1 cellular context compared by ENCODE assay signal in the genomic region with DNA sequence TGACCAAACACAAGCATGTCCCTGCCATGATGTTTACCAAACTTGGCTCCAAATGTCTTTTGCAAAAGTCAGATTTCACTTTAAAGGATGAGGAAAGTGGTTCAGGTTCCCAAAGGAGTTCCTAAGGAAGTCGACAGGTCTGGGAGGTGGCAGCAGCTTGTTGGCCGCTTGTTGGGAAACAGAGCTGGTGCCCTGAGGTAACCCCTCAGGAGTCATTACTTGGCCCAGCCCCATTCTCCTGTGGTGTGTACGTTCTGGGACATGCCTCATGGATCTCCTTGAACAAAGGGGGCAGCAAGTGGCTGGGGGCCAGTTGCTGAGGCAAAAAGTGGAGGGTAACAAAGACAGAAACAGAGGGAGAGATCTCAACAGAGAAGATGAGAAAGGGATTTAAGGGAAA.
TF ChIP-seq lines count a peak whose summit lies in the region.

No MANE protein-coding gene starts in this region.

TF ChIP-seq in SK-N-SH, 30 proteins besides CTCF, POLR2A, EP300 and RAD21 (continued from another document):
- TF ChIP-seq, protein P1, sequence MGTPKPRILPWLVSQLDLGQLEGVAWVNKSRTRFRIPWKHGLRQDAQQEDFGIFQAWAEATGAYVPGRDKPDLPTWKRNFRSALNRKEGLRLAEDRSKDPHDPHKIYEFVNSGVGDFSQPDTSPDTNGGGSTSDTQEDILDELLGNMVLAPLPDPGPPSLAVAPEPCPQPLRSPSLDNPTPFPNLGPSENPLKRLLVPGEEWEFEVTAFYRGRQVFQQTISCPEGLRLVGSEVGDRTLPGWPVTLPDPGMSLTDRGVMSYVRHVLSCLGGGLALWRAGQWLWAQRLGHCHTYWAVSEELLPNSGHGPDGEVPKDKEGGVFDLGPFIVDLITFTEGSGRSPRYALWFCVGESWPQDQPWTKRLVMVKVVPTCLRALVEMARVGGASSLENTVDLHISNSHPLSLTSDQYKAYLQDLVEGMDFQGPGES (IDR thresholded peaks at IDR 0.05; ENCODE audit: low read depth, low read length) = no peak
- TF ChIP-seq ELF1 (IDR thresholded peaks at IDR 0.05) = no peak
- no peak for TF ChIP-seq JUND (IDR thresholded peaks at IDR 0.05)
- TF ChIP-seq SIN3A (IDR thresholded peaks at IDR 0.05; ENCODE audit: borderline replicate concordance, low read depth, low read length) = no peak
- no peak for TF ChIP-seq GATA2 (CRISPR knock-in tag; IDR thresholded peaks at IDR 0.05)
- TF ChIP-seq MEF2A (IDR thresholded peaks at IDR 0.05; ENCODE audit: borderline replicate concordance, low read depth) = no peak
- no peak for TF ChIP-seq TAF1 (IDR thresholded peaks at IDR 0.05; ENCODE audit: borderline replicate concordance, low read depth, low read length)
- TF ChIP-seq, protein P2, sequence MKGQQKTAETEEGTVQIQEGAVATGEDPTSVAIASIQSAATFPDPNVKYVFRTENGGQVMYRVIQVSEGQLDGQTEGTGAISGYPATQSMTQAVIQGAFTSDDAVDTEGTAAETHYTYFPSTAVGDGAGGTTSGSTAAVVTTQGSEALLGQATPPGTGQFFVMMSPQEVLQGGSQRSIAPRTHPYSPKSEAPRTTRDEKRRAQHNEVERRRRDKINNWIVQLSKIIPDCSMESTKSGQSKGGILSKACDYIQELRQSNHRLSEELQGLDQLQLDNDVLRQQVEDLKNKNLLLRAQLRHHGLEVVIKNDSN (IDR thresholded peaks at IDR 0.05; ENCODE audit: borderline replicate concordance, low read depth) = no peak
- no peak for TF ChIP-seq NRF1 (IDR thresholded peaks at IDR 0.05; ENCODE audit: low read depth, low read length)
- no peak for TF ChIP-seq RXRA (IDR thresholded peaks at IDR 0.05; ENCODE audit: borderline replicate concordance, low read depth)
- no peak for TF ChIP-seq EZH2phosphoT487 (IDR thresholded peaks at IDR 0.05; ENCODE audit: borderline replicate concordance, low read depth)
- no peak for TF ChIP-seq POLR2AphosphoS5 (IDR thresholded peaks at IDR 0.05; ENCODE audit: low read depth, low read length)
- TF ChIP-seq YY1 (IDR thresholded peaks at IDR 0.05; ENCODE audit: low read depth) = no peak
- TF ChIP-seq NFIC (IDR thresholded peaks at IDR 0.05; ENCODE audit: borderline replicate concordance) = no peak
